1 cellular context compared by ENCODE assay signal in genomic region chr5:78639811-78640210, GRCh38.
TF ChIP-seq lines count a peak whose summit lies in the region.

No MANE protein-coding gene starts in this region.

TF ChIP-seq in IMR-90, 13 proteins besides CTCF, POLR2A, EP300 and RAD21:
- TF ChIP-seq MAFK (IDR thresholded peaks at IDR 0.05; ENCODE audit: low read depth, low read length) (no peak), CHD1 (IDR thresholded peaks at IDR 0.05; ENCODE audit: low read depth, low read length) (no peak), SMC3 (IDR thresholded peaks at IDR 0.05; ENCODE audit: low read depth, low read length) (no peak), MXI1 (IDR thresholded peaks at IDR 0.05; ENCODE audit: borderline replicate concordance, low read depth, low read length) (no peak), FOS (IDR thresholded peaks at IDR 0.05; ENCODE audit: low read depth, low read length) (no peak), BHLHE40 (IDR thresholded peaks at IDR 0.05; ENCODE audit: low read depth, low read length) (no peak)
TF ChIP-seq in IMR-90: peak in this region for 0.
